Comparison of ENCODE assay signal across 8 cellular contexts in the genomic region with DNA sequence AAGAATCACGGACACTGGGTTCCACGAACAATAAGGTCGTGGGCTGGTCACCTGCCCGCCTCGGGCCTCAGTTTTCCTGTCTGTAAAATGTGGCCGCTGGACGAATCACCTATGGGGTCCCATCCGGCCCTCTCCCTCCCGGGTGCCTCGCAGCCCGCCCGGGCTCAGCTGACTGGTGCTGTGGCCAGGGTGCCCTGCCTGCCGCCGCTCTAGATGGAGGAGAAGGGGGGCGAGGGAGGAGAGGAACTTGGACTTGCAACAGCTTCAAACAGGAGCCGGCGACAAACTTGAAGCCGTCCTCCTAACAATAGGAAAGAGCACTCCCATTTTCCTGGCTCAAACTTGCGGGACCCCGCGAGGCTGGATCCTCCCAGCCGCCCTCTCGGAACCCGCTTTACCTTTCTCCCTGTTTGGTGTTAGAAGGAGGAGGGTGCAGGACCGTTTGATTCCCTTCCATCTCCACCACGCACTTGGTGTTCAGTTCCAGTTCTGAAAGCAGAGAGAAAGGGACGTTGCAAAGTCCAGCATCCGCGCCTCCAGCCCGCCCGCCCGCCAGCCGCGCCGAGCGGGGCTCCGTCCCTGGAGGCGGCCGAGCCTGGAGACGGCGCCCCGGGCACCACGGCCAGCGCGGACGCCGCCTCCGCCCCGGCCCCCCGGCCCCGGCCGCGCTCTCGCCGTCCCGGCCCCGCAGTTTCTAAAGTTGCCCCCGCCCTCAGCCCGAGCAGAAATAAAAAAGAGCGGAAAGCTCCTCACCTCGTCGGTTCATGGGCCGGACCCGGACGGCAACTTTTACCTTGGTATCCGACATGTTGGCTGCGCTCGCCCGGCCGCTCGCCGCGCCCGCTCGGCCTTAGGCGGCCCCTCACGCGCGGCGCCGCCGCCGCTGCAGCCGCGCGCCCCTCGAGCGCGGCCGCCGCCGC. TPM values are rescaled to one million over a fixed set of nuclear protein-coding genes. Genes with fewer than 3 reads are reported as not detected.
DNase-seq lines count a peak whose midpoint lies in the region; ATAC-seq, FAIRE-seq and TF ChIP-seq lines count a peak whose summit lies in the region.

No MANE protein-coding gene starts in this region.

- FAIRE-seq in RCC 7860 (lab: Jason Lieb, UNC) = no peak

- peak overlapping the region; percentile 44 to 90 (median 57) for H3K4me3 ChIP-seq in spleen

- TF ChIP-seq CTCF in spleen (IDR thresholded peaks at IDR 0.05 in 8 of 11, conservative IDR thresholded peaks at IDR 0.05 in 3 of 11) = no peak

- intact Hi-C loops in spleen (cut with DNase I; ENCODE audit: low total_unique reads) = loop anchor here (10.0 kb wide), 1 partner anchor 62 kb away; no protein-coding TSS in a partner anchor

- TF ChIP-seq POLR2A in spleen (IDR thresholded peaks at IDR 0.05) = no peak

- peak overlapping the region; percentile 84 for H3K27ac ChIP-seq in cingulate gyrus (ENCODE audit: low read depth, low read length)
- H3K27ac ChIP-seq in spleen = peak overlapping the region; percentile 71 to 96 (median 87)

- peak; percentile 64 for DNase-seq in CD1c-positive myeloid dendritic cell (ENCODE audit: extremely low spot score)
- DNase-seq in RCC 7860 (ENCODE audit: low spot score) = peak; percentile 24
- peak; percentile 63 for DNase-seq in kidney tubule cell (ENCODE audit: low spot score)
- DNase-seq in spleen = peak; percentile 92
- no peak for DNase-seq in activated effector memory CD4-positive, alpha-beta T cell treated with anti-CD3 and anti-CD28 coated beads, Interleukin-2, amount 50 U/mL, for 16 hours

- ATAC-seq in GM19023 (IDR thresholded peaks at IDR 0.05; ENCODE audit: unreplicated experiment) = peak; percentile 15
- peak; percentile 2 for ATAC-seq in HG03135 (IDR thresholded peaks at IDR 0.05; ENCODE audit: unreplicated experiment)

- H3K36me3 ChIP-seq in spleen = peaks cover 0 to 3% (median 0%) of the 10 kb centered on the region in 6 donors

- no peaks in the 10 kb centered on the region for H3K9me3 ChIP-seq in spleen

- H3K27me3 ChIP-seq in spleen (replicated peaks in 1 of 7) = peaks cover 0 to 28% (median 0%) of the 10 kb centered on the region in 7 donors

- WGBS in spleen, 5 donors = 1 to 2% (median 2%) methylated on average over 45 to 92 of the region's 92 CpGs

- H3K4me1 ChIP-seq in spleen = peaks cover 8 to 56% (median 39%) of the 10 kb centered on the region in 6 donors

RNA-seq across cellular contexts. Expression of a gene that starts 0.5 kb away (rescaled TPM):
- 10 to 100 TPM; 16.6 to 32.0 (median 21.1) TPM for total RNA-seq in spleen
- 1 to 10 TPM; 3.7 to 8.3 (median 5.2) TPM for polyA plus RNA-seq in spleen
